Comparison of ENCODE assay signal across 9 cellular contexts in the genomic region with DNA sequence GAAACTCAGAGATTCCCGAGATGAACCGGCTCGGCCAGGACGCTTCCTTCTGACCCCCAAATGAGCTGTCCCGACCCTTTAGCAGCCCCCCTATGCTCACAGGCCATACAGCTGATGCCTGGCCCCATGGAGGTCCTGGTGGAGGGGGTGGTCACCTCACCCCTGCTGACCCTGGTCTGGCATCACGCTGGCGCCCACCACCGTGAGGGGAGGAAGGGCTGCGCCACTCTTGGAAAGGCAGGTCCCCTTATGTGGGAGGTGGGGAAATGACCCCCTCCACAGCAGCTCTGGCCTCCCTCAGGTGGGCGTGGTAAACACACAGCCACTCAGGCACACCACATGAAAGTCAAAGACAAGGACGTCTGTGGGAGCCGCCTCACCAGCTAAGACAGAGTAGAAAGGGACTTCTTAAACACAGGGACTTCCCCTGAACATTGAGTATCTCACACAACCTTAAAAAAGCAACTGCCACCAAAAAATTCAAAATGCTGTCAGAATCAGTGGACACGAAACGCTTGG. TPM values are rescaled to one million over a fixed set of nuclear protein-coding genes. Genes with fewer than 3 reads are reported as not detected.
A peak's percentile ranks its signal among the peaks of the same experiment; 100 is the strongest.
DNase-seq lines count a peak whose midpoint lies in the region; ATAC-seq and TF ChIP-seq lines count a peak whose summit lies in the region.
"Had no signal": no experiment of that assay in that cellular context is flagged by ENCODE, and none has a peak within 500 bp of the region (broad histone marks: within the 10 kb centered on the region; RNA-seq: fewer than 3 reads in every experiment).

No MANE protein-coding gene starts in this region.

- H3K4me2 ChIP-seq in GM23248 (ENCODE audit: unreplicated experiment): no peak overlapping the region

- H3K9ac ChIP-seq in GM23248: no peak overlapping the region

- H3K9me3 Mint-ChIP-seq in activated T-helper 1 cell treated with anti-CD3 and anti-CD28 coated beads, Interleukin-12 subunit alpha, Interleukin-12 subunit beta, Interleukin-2, Interleukin-4 antibody, amounts not matched to agents 30 ng/mL and 10 ng/mL and 1 ng/mL, durations not matched to agents 14 hours and 24 hours and 36 hours: no peaks in the 10 kb centered on the region

- peaks cover 14% of the 10 kb centered on the region for H3K4me1 Mint-ChIP-seq in activated T-helper 1 cell treated with anti-CD3 and anti-CD28 coated beads, Interleukin-12 subunit alpha, Interleukin-12 subunit beta, Interleukin-2, Interleukin-4 antibody, amounts not matched to agents 30 ng/mL and 10 ng/mL and 1 ng/mL, durations not matched to agents 14 hours and 24 hours and 36 hours (ENCODE audit: low read depth)

- no peak for TF ChIP-seq POLR2A in erythroblast (IDR thresholded peaks at IDR 0.05; ENCODE audit: low read length)

- peaks cover 11% of the 10 kb centered on the region for H3K27me3 Mint-ChIP-seq in activated T-helper 1 cell treated with anti-CD3 and anti-CD28 coated beads, Interleukin-12 subunit alpha, Interleukin-12 subunit beta, Interleukin-2, Interleukin-4 antibody, amounts not matched to agents 30 ng/mL and 10 ng/mL and 1 ng/mL, durations not matched to agents 14 hours and 24 hours and 36 hours (ENCODE audit: insufficient read depth)

- H3K9me3 ChIP-seq in GM23248 (ENCODE audit: low read depth): no peaks in the 10 kb centered on the region

- no peaks in the 10 kb centered on the region for H3K4me1 ChIP-seq in GM23248 (ENCODE audit: insufficient read depth)

- H3K36me3 Mint-ChIP-seq in activated T-helper 1 cell treated with anti-CD3 and anti-CD28 coated beads, Interleukin-12 subunit alpha, Interleukin-12 subunit beta, Interleukin-2, Interleukin-4 antibody, amounts not matched to agents 30 ng/mL and 10 ng/mL and 1 ng/mL, durations not matched to agents 14 hours and 24 hours and 36 hours (ENCODE audit: low read depth): no peaks in the 10 kb centered on the region

- no peaks in the 10 kb centered on the region for H3F3A ChIP-seq in GM23248 (ENCODE audit: insufficient read depth)

- ATAC-seq in GM18868 (IDR thresholded peaks at IDR 0.05; ENCODE audit: unreplicated experiment) (peak; percentile 76), HG02981 (IDR thresholded peaks at IDR 0.05; ENCODE audit: unreplicated experiment) (peak; percentile 50)

- H4K20me1 ChIP-seq in GM23248 (ENCODE audit: insufficient read depth): no peaks in the 10 kb centered on the region

- H3K4me3 ChIP-seq in GM23248: no peak overlapping the region

- H3K9me2 ChIP-seq in GM23248 (ENCODE audit: insufficient read depth): no peaks in the 10 kb centered on the region

- no peaks in the 10 kb centered on the region for H3K36me3 ChIP-seq in GM23248 (ENCODE audit: low read depth)

- no peak overlapping the region for H3K27ac ChIP-seq in GM23248

- H3K27me3 ChIP-seq in GM23248 (replicated peaks; ENCODE audit: insufficient read depth): no peaks in the 10 kb centered on the region

- DNase-seq in activated T-helper 1 cell treated with anti-CD3 and anti-CD28 coated beads, Interleukin-12 subunit alpha, Interleukin-12 subunit beta, Interleukin-2, Interleukin-4 antibody, amounts not matched to agents 30 ng/mL and 10 ng/mL and 1 ng/mL, durations not matched to agents 14 hours and 24 hours and 36 hours (ENCODE audit: low spot score): peak; percentile 40
- peak; percentile 28 to 30 (median 28) for DNase-seq in stimulated activated CD4-positive, alpha-beta T cell treated with anti-CD3 and anti-CD28 coated beads, Interleukin-12 subunit alpha, Interleukin-12 subunit beta, amount 100 ng/mL, for 48 hours (ENCODE audit: low read depth in 2 of 3, low spot score in 1 of 3)
- no peak for DNase-seq in erythroblast (lab: John Stamatoyannopoulos, UW)
- DNase-seq in HT-29 (ENCODE audit: low spot score): no peak
- DNase-seq in GM23248: no peak
- DNase-seq in LoVo (ENCODE audit: low spot score): no peak

- 83 to 84% methylated on average over 11 to 14 of the region's 14 CpGs for WGBS in GM23248 (ENCODE audit: low coverage in 1 of 2, low lambda C conversion rate in 2 of 2, missing lambda C conversion rate in 2 of 2), 2 experiments

- H3K79me2 ChIP-seq in GM23248 (ENCODE audit: insufficient read depth): no peaks in the 10 kb centered on the region

- in situ Hi-C loops in GM23248 (cut with MboI): no loop called here

- intact Hi-C loops in activated T-helper 1 cell treated with anti-CD3 and anti-CD28 coated beads, Interleukin-12 subunit alpha, Interleukin-12 subunit beta, Interleukin-2, Interleukin-4 antibody, amounts not matched to agents 30 ng/mL and 10 ng/mL and 1 ng/mL, durations not matched to agents 14 hours and 24 hours and 36 hours (cut with micrococcal nuclease): no loop called here

- H2AFZ ChIP-seq in GM23248: no peak overlapping the region

- H3K4me3 Mint-ChIP-seq in activated T-helper 1 cell treated with anti-CD3 and anti-CD28 coated beads, Interleukin-12 subunit alpha, Interleukin-12 subunit beta, Interleukin-2, Interleukin-4 antibody, amounts not matched to agents 30 ng/mL and 10 ng/mL and 1 ng/mL, durations not matched to agents 14 hours and 24 hours and 36 hours: peak overlapping the region; percentile 30
- H3K4me3 Mint-ChIP-seq: neural crest cell had no signal

- H3K27ac Mint-ChIP-seq in activated T-helper 1 cell treated with anti-CD3 and anti-CD28 coated beads, Interleukin-12 subunit alpha, Interleukin-12 subunit beta, Interleukin-2, Interleukin-4 antibody, amounts not matched to agents 30 ng/mL and 10 ng/mL and 1 ng/mL, durations not matched to agents 14 hours and 24 hours and 36 hours: no peak overlapping the region

RNA-seq across cellular contexts. Expression of a gene that starts 7.0 kb away (rescaled TPM):
- 2.8 and 3.8 TPM in 2 replicates for total RNA-seq in activated T-helper 1 cell treated with anti-CD3 and anti-CD28 coated beads, Interleukin-12 subunit alpha, Interleukin-12 subunit beta, Interleukin-2, Interleukin-4 antibody, amounts not matched to agents 30 ng/mL and 10 ng/mL and 1 ng/mL, durations not matched to agents 14 hours and 24 hours and 36 hours
- 4.4 and 4.6 TPM in 2 replicates for total RNA-seq in HT-29 (2014; rRNA removed; shearing (Covaris generic))
- 1.7 and 3.3 TPM in 2 replicates for total RNA-seq in GM23248 (2014; rRNA removed; shearing (Covaris generic))
- polyA plus RNA-seq in GM23248 (2016; fragmentation: Nextera tagmentation; extraction: Ambion mirVana): 2.6 and 2.7 TPM in 2 replicates

RNA-seq across cellular contexts. Expression of a gene that starts 52.5 kb away (rescaled TPM):
- total RNA-seq in activated T-helper 1 cell treated with anti-CD3 and anti-CD28 coated beads, Interleukin-12 subunit alpha, Interleukin-12 subunit beta, Interleukin-2, Interleukin-4 antibody, amounts not matched to agents 30 ng/mL and 10 ng/mL and 1 ng/mL, durations not matched to agents 14 hours and 24 hours and 36 hours: 0.05 TPM in 1 of 2 replicates, not detected in the other
- not detected in 2 replicates for total RNA-seq in HT-29 (2014; rRNA removed; shearing (Covaris generic))
- 0.54 TPM in 1 of 2 replicates, not detected in the other for total RNA-seq in GM23248 (2014; rRNA removed; shearing (Covaris generic))
- 0.25 and 0.29 TPM in 2 replicates for polyA plus RNA-seq in GM23248 (2016; fragmentation: Nextera tagmentation; extraction: Ambion mirVana)
- total RNA-seq: neural crest cell had no signal

Comparison
In these comparisons a context has a peak if more than half of its experiments do, and no peak if none do; other contexts are left out.
1. DNase-seq: peak in activated T-helper 1 cell treated with anti-CD3 and anti-CD28 coated beads, Interleukin-12 subunit alpha, Interleukin-12 subunit beta, Interleukin-2, Interleukin-4 antibody, amounts not matched to agents 30 ng/mL and 10 ng/mL and 1 ng/mL, durations not matched to agents 14 hours and 24 hours and 36 hours (single experiment) and stimulated activated CD4-positive, alpha-beta T cell treated with anti-CD3 and anti-CD28 coated beads, Interleukin-12 subunit alpha, Interleukin-12 subunit beta, amount 100 ng/mL, for 48 hours (3 of 3); none in erythroblast (0 of 2), HT-29 (single experiment), GM23248 (single experiment) and LoVo (single experiment).